22 cellular contexts compared by ENCODE assay signal in genomic region chr6:3712827-3713226, GRCh38.
"Had no signal": no experiment of that assay in that cellular context is flagged by ENCODE, and none has a peak within 500 bp of the region (broad histone marks: within the 10 kb centered on the region; RNA-seq: fewer than 3 reads in every experiment).

No MANE protein-coding gene starts in this region.

- ATAC-seq: foreskin keratinocyte; stimulated activated memory B cell treated with anti-CD40 and anti-IgM and Interleukin-4, amounts not matched to agents 10 μg/mL and 1 μg/mL and 100 μg/mL, for 72 hours; WTC11 had no signal

- H3K27me3 Mint-ChIP-seq: activated CD4-positive, alpha-beta memory T cell treated with anti-CD3 and anti-CD28 coated beads for 36 hours; activated naive CD8-positive, alpha-beta T cell treated with anti-CD3 and anti-CD28 coated beads for 36 hours; stimulated activated memory B cell treated with anti-CD40 and anti-IgM and Interleukin-4, amounts not matched to agents 10 μg/mL and 1 μg/mL and 100 μg/mL, for 72 hours had no signal

- H3K9me3 ChIP-seq: sigmoid colon, uterus had no signal

- DNase-seq: activated CD4-positive, alpha-beta memory T cell treated with anti-CD3 and anti-CD28 coated beads for 36 hours; activated CD4-positive, alpha-beta T cell treated with anti-CD3 and anti-CD28 coated beads for 4 hours; activated naive CD4-positive, alpha-beta T cell; activated naive CD8-positive, alpha-beta T cell treated with anti-CD3 and anti-CD28 coated beads for 36 hours; activated T-cell treated with anti-CD3 and anti-CD28 coated beads for 4 hours; amniotic stem cell; caudate nucleus; dorsolateral prefrontal cortex; foreskin keratinocyte; glutamatergic neuron; hippocampal formation; left cardiac atrium; sigmoid colon; stimulated activated CD4-positive, alpha-beta T cell treated with anti-CD3 and anti-CD28 coated beads, Interleukin-4, amount 100 ng/mL, for 4 hours; SW 1271; T-helper 2 cell; uterus had no signal

- H3K27me3 ChIP-seq: dorsolateral prefrontal cortex, foreskin keratinocyte, sigmoid colon, uterus had no signal

- H3K27ac ChIP-seq: foreskin keratinocyte, parathyroid adenoma, sigmoid colon, uterus had no signal

- H3K36me3 Mint-ChIP-seq: activated CD4-positive, alpha-beta memory T cell treated with anti-CD3 and anti-CD28 coated beads for 36 hours; activated naive CD8-positive, alpha-beta T cell treated with anti-CD3 and anti-CD28 coated beads for 36 hours; WTC11 had no signal

- H3K4me3 Mint-ChIP-seq: activated CD4-positive, alpha-beta memory T cell treated with anti-CD3 and anti-CD28 coated beads for 36 hours; activated naive CD8-positive, alpha-beta T cell treated with anti-CD3 and anti-CD28 coated beads for 36 hours; activated T-helper 1 cell treated with anti-CD3 and anti-CD28 coated beads, Interleukin-12 subunit alpha, Interleukin-12 subunit beta, Interleukin-2, Interleukin-4 antibody, amounts not matched to agents 30 ng/mL and 10 ng/mL and 1 ng/mL, durations not matched to agents 14 hours and 24 hours and 36 hours; stimulated activated memory B cell treated with anti-CD40 and anti-IgM and Interleukin-4, amounts not matched to agents 10 μg/mL and 1 μg/mL and 100 μg/mL, for 72 hours; WTC11 had no signal

- H3K9me3 Mint-ChIP-seq: activated CD4-positive, alpha-beta memory T cell treated with anti-CD3 and anti-CD28 coated beads for 36 hours; activated naive CD8-positive, alpha-beta T cell treated with anti-CD3 and anti-CD28 coated beads for 36 hours; activated T-helper 1 cell treated with anti-CD3 and anti-CD28 coated beads, Interleukin-12 subunit alpha, Interleukin-12 subunit beta, Interleukin-2, Interleukin-4 antibody, amounts not matched to agents 30 ng/mL and 10 ng/mL and 1 ng/mL, durations not matched to agents 14 hours and 24 hours and 36 hours had no signal

- H3K4me1 Mint-ChIP-seq: activated naive CD8-positive, alpha-beta T cell treated with anti-CD3 and anti-CD28 coated beads for 36 hours; stimulated activated memory B cell treated with anti-CD40 and anti-IgM and Interleukin-4, amounts not matched to agents 10 μg/mL and 1 μg/mL and 100 μg/mL, for 72 hours had no signal

- H3K36me3 ChIP-seq: uterus had no signal

- H3K4me3 ChIP-seq: dorsolateral prefrontal cortex, lung, sigmoid colon, uterus had no signal

- H3K4me1 ChIP-seq: parathyroid adenoma, uterus had no signal

- H3K27ac Mint-ChIP-seq: activated CD4-positive, alpha-beta memory T cell treated with anti-CD3 and anti-CD28 coated beads for 36 hours; activated naive CD8-positive, alpha-beta T cell treated with anti-CD3 and anti-CD28 coated beads for 36 hours; activated T-helper 1 cell treated with anti-CD3 and anti-CD28 coated beads, Interleukin-12 subunit alpha, Interleukin-12 subunit beta, Interleukin-2, Interleukin-4 antibody, amounts not matched to agents 30 ng/mL and 10 ng/mL and 1 ng/mL, durations not matched to agents 14 hours and 24 hours and 36 hours; stimulated activated memory B cell treated with anti-CD40 and anti-IgM and Interleukin-4, amounts not matched to agents 10 μg/mL and 1 μg/mL and 100 μg/mL, for 72 hours; WTC11 had no signal
